29 cellular contexts compared by ENCODE assay signal in the genomic region with DNA sequence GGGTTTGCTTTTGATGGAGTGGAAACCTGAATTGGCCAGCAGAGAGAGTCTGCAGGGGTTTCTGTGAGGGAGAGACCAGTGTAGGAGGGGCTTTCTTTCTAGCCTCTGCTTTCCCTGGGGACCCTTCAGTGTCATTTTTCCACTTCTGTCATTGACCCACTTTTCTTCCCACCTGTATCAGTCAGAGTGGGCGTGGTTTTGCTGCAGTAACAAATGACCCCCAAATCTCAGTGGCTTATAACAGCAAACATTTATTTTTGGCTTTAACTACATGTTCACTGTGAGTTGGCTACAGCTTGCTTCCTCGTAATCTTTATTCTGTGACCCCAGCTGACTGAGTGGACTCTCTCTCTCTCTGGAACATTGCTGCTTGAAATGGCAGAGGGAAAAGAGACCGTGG. TPM values are rescaled to one million over a fixed set of nuclear protein-coding genes. Genes with fewer than 3 reads are reported as not detected.
A peak's percentile ranks its signal among the peaks of the same experiment; 100 is the strongest.
DNase-seq lines count a peak whose midpoint lies in the region; ATAC-seq and TF ChIP-seq lines count a peak whose summit lies in the region.
"Had no signal": no experiment of that assay in that cellular context is flagged by ENCODE, and none has a peak within 500 bp of the region (broad histone marks: within the 10 kb centered on the region; RNA-seq: fewer than 3 reads in every experiment).

No MANE protein-coding gene starts in this region.

- TF ChIP-seq EP300 in suprapubic skin (IDR thresholded peaks at IDR 0.05) = no peak

- H3K36me3 ChIP-seq in left ventricle myocardium inferior = peaks cover 5% of the 10 kb centered on the region
- peaks cover 57% of the 10 kb centered on the region for H3K36me3 ChIP-seq in BLaER1
- peaks cover 57% of the 10 kb centered on the region for H3K36me3 ChIP-seq in neutrophil
- H3K36me3 ChIP-seq in gastrocnemius medialis = no peaks in the 10 kb centered on the region
- H3K36me3 ChIP-seq in suprapubic skin = no peaks in the 10 kb centered on the region
- H3K36me3 ChIP-seq in HAP-1 (replicated peaks) = no peaks in the 10 kb centered on the region

- no peaks in the 10 kb centered on the region for H4K20me1 ChIP-seq in BLaER1

- no peak for TF ChIP-seq CTCF in left ventricle myocardium inferior (IDR thresholded peaks at IDR 0.05; ENCODE audit: borderline replicate concordance)
- TF ChIP-seq CTCF in neutrophil (IDR thresholded peaks at IDR 0.05) = no peak
- TF ChIP-seq CTCF in gastrocnemius medialis (IDR thresholded peaks at IDR 0.05 in 4 of 5, conservative IDR thresholded peaks at IDR 0.05 in 1 of 5) = no peak
- TF ChIP-seq CTCF in suprapubic skin (IDR thresholded peaks at IDR 0.05) = no peak

- 71% methylated on average over 3 of the region's 3 CpGs for WGBS in right cardiac atrium
- 91% methylated on average over 3 of the region's 3 CpGs for WGBS in suprapubic skin

- no peak overlapping the region for H3K9ac ChIP-seq in BLaER1

- in situ Hi-C loops in gastrocnemius medialis (cut with MboI; ENCODE audit: low sequenced_read_pairs in 4 of 4) = no loop called here
- in situ Hi-C loops in HAP-1 (cut with MboI; ENCODE audit: low sequenced_read_pairs) = no loop called here

- TF ChIP-seq POLR2A in gastrocnemius medialis (IDR thresholded peaks at IDR 0.05) (no peak), suprapubic skin (IDR thresholded peaks at IDR 0.05) (no peak)

- intact Hi-C loops in left ventricle myocardium inferior (cut with micrococcal nuclease) (no loop called here), right cardiac atrium (cut with DNase I) (no loop called here), gastrocnemius medialis (cut with DNase I; ENCODE audit: low total_unique reads) (loop anchor here (1.0 to 2.0 kb wide), 2 partner anchors 44 to 220 kb away; no protein-coding TSS in a partner anchor)

- peak overlapping the region; percentile 21 for H3K4me2 ChIP-seq in BLaER1
- H3K4me2 ChIP-seq: A549 had no signal

- peaks cover 65% of the 10 kb centered on the region for H3K4me1 ChIP-seq in left ventricle myocardium inferior
- H3K4me1 ChIP-seq in right cardiac atrium (ENCODE audit: control insufficient read depth, insufficient read depth, low read length) = peaks cover 9% of the 10 kb centered on the region
- peaks cover 16% of the 10 kb centered on the region for H3K4me1 ChIP-seq in BLaER1
- H3K4me1 ChIP-seq in neutrophil (ENCODE audit: control insufficient read depth in 1 of 2, insufficient read depth in 1 of 2, low read depth in 1 of 2, low read length in 1 of 2) = no peaks in the 10 kb centered on the region
- peaks cover 58 to 70% of the 10 kb centered on the region in 2 donors for H3K4me1 ChIP-seq in gastrocnemius medialis
- H3K4me1 ChIP-seq in suprapubic skin = no peaks in the 10 kb centered on the region
- peaks cover 5% of the 10 kb centered on the region; the same call in 1 of the 2 replicates for H3K4me1 ChIP-seq in HAP-1
- H3K4me1 ChIP-seq: A549 had no signal

- H3K9me3 ChIP-seq in left ventricle myocardium inferior (replicated peaks) = peaks cover 14% of the 10 kb centered on the region
- H3K9me3 ChIP-seq in right cardiac atrium (ENCODE audit: control insufficient read depth, low read length) = no peaks in the 10 kb centered on the region
- H3K9me3 ChIP-seq in BLaER1 = no peaks in the 10 kb centered on the region; the same call in none of the 2 replicates
- H3K9me3 ChIP-seq in neutrophil = no peaks in the 10 kb centered on the region
- no peaks in the 10 kb centered on the region for H3K9me3 ChIP-seq in gastrocnemius medialis
- H3K9me3 ChIP-seq in suprapubic skin = no peaks in the 10 kb centered on the region
- no peaks in the 10 kb centered on the region for H3K9me3 ChIP-seq in HAP-1
- H3K9me3 ChIP-seq: A549 had no signal

- H3K27ac ChIP-seq in left ventricle myocardium inferior (replicated peaks) (peak overlapping the region; percentile 16), right cardiac atrium (ENCODE audit: low read length) (no peak overlapping the region), BLaER1 (no peak overlapping the region), neutrophil (peak overlapping the region; percentile 6), gastrocnemius medialis (peak overlapping the region; percentile 83 to 97 (median 88)), suprapubic skin (no peak overlapping the region)
- H3K27ac ChIP-seq: 22Rv1, A549 had no signal

- DNase-seq in left ventricle myocardium inferior = no peak
- no peak for DNase-seq in right cardiac atrium
- no peak for DNase-seq in gastrocnemius medialis
- no peak for DNase-seq in suprapubic skin (ENCODE audit: low spot score in 2 of 2)
- no peak for DNase-seq in HAP-1 (ENCODE audit: low spot score in 2 of 2)
- DNase-seq in dedifferentiated amniotic fluid mesenchymal stem cell (ENCODE audit: extremely low spot score) = no peak
- DNase-seq: AML-193; C1 segment of cervical spinal cord; CD4-positive, alpha-beta memory T cell; CD4-positive, CD25-positive, alpha-beta regulatory T cell; CD8-positive, alpha-beta memory T cell; COR-L47; DMS 273 treated with DMSO at 0.1 percent for 48 hours; DMS153; DMS53; DMS79; DND-41; EL; GDM1 had no signal

- H3K4me3 ChIP-seq in left ventricle myocardium inferior (no peak overlapping the region), right cardiac atrium (ENCODE audit: low read length) (no peak overlapping the region), BLaER1 (no peak overlapping the region), neutrophil (ENCODE audit: low read depth in 1 of 2, low read length in 1 of 2) (no peak overlapping the region), gastrocnemius medialis (peak overlapping the region in 1 of 4 donors; percentile 16), suprapubic skin (no peak overlapping the region), HAP-1 (no peak overlapping the region)
- H3K4me3 ChIP-seq: A549, GM12878 had no signal

- H3K27me3 ChIP-seq in left ventricle myocardium inferior (ENCODE audit: low read depth) (no peaks in the 10 kb centered on the region), right cardiac atrium (ENCODE audit: control insufficient read depth, insufficient read depth) (no peaks in the 10 kb centered on the region), BLaER1 (no peaks in the 10 kb centered on the region), neutrophil (no peaks in the 10 kb centered on the region), gastrocnemius medialis (no peaks in the 10 kb centered on the region), suprapubic skin (no peaks in the 10 kb centered on the region), HAP-1 (ENCODE audit: low read depth) (no peaks in the 10 kb centered on the region)

- ATAC-seq in right cardiac atrium (no peak), gastrocnemius medialis (no peak)
- ATAC-seq: A549, GM12878 had no signal

RNA-seq across cellular contexts. Expression of a gene that starts 25.6 kb away (rescaled TPM):
- total RNA-seq in left ventricle myocardium inferior (0.58 TPM), right cardiac atrium (1 to 10 TPM in 3 of 4 donors, under 1 TPM in 1; 0.65 to 1.7 (median 1.4) TPM), gastrocnemius medialis (1 to 10 TPM in 1 of 4 donors, not detected in 3; 2.1 TPM), suprapubic skin (not detected)
- polyA plus RNA-seq in right cardiac atrium = 0.54 TPM
- total RNA-seq: A172, Daoy, G401 had no signal
- polyA plus RNA-seq: A549; BJ; CD14-positive monocyte; CD4-positive, alpha-beta memory T cell; CD4-positive, CD25-positive, alpha-beta regulatory T cell; CD8-positive, alpha-beta memory T cell had no signal

RNA-seq across cellular contexts. Expression of a gene that starts 43.7 kb away (rescaled TPM):
- total RNA-seq in left ventricle myocardium inferior (129 TPM), right cardiac atrium (100 to 1,000 TPM; 114 to 134 (median 118) TPM), gastrocnemius medialis (100 to 1,000 TPM; 111 to 176 (median 142) TPM), suprapubic skin (10 to 100 TPM; 16.3 to 32.0 (median 22.2) TPM)
- 86.7 TPM for polyA plus RNA-seq in right cardiac atrium

Comparison
In these comparisons a context has a peak if more than half of its experiments do, and no peak if none do; other contexts are left out.
1. H3K27ac ChIP-seq: peak in left ventricle myocardium inferior (single experiment), neutrophil (single experiment) and gastrocnemius medialis (4 of 4); none in right cardiac atrium (single experiment), BLaER1 (single experiment) and suprapubic skin (single experiment).